Comparison of ENCODE assay signal across 14 cellular contexts in genomic region chr7:28061824-28062196, GRCh38.
DNase-seq lines count a peak whose midpoint lies in the region; ATAC-seq, FAIRE-seq and TF ChIP-seq lines count a peak whose summit lies in the region.
"Had no signal": no experiment of that assay in that cellular context is flagged by ENCODE, and none has a peak within 500 bp of the region (broad histone marks: within the 10 kb centered on the region; RNA-seq: fewer than 3 reads in every experiment).

No MANE protein-coding gene starts in this region.

- H3K27ac ChIP-seq in astrocyte (ENCODE audit: low read depth, low read length): no peak overlapping the region
- H3K27ac ChIP-seq in trophoblast cell (ENCODE audit: low read depth, low read length): no peak overlapping the region
- H3K27ac ChIP-seq in dorsolateral prefrontal cortex: no peak overlapping the region
- H3K27ac ChIP-seq in heart left ventricle: no peak overlapping the region
- H3K27ac ChIP-seq: coronary artery, heart right ventricle had no signal

- H2BK120ac ChIP-seq in trophoblast cell (ENCODE audit: insufficient read depth, low read length, poor library complexity): no peak overlapping the region

- H3K23ac ChIP-seq in trophoblast cell (ENCODE audit: low read length): no peak overlapping the region

- H3K27me3 Mint-ChIP-seq in astrocyte (ENCODE audit: low read depth, unreplicated experiment): no peaks in the 10 kb centered on the region
- H3K27me3 Mint-ChIP-seq: stimulated activated naive CD8-positive, alpha-beta T cell treated with anti-CD3 and anti-CD28 coated beads, Interleukin-15, Interleukin-2, amounts not matched to agents 100 ng/mL and 50 ng/mL, for 24 hours; T-helper 17 cell had no signal

- H3K36me3 Mint-ChIP-seq in astrocyte (ENCODE audit: low read depth, unreplicated experiment): no peaks in the 10 kb centered on the region

- DNase-seq in astrocyte (ENCODE audit: low read depth) (no peak), trophoblast cell (no peak), dorsolateral prefrontal cortex (no peak), heart left ventricle (no peak), GM20000 (ENCODE audit: low spot score) (no peak)
- DNase-seq in NK-92 treated with Interleukin-12 subunit alpha and Interleukin-12 subunit beta, amount 100 ng/mL, for 24 hours (lab: John Stamatoyannopoulos, UW): no peak

- H3K4me1 ChIP-seq in astrocyte (ENCODE audit: insufficient read depth, low read length) (peaks cover 8% of the 10 kb centered on the region), trophoblast cell (ENCODE audit: control insufficient read depth in 1 of 2, insufficient read depth in 2 of 2, low read length in 2 of 2) (peaks cover 2 to 7% of the 10 kb centered on the region in 2 experiments), heart left ventricle (peaks cover 0 to 34% (median 10%) of the 10 kb centered on the region in 12 donors)

- no peaks in the 10 kb centered on the region for H3K9me3 ChIP-seq in astrocyte (ENCODE audit: insufficient read depth, low read depth, low read length)
- H3K9me3 ChIP-seq in trophoblast cell (ENCODE audit: insufficient read depth, low read depth, low read length): no peaks in the 10 kb centered on the region
- no peaks in the 10 kb centered on the region for H3K9me3 ChIP-seq in heart left ventricle
- H3K9me3 ChIP-seq: transverse colon had no signal

- H4K12ac ChIP-seq in trophoblast cell (ENCODE audit: low read depth, low read length): no peak overlapping the region

- H3K18ac ChIP-seq in trophoblast cell (ENCODE audit: low read length): no peak overlapping the region

- H3K36me3 ChIP-seq in astrocyte (ENCODE audit: insufficient read depth, low read length) (no peaks in the 10 kb centered on the region), trophoblast cell (ENCODE audit: control insufficient read depth in 1 of 2, insufficient read depth in 2 of 2, low read length in 2 of 2) (no peaks in the 10 kb centered on the region), heart left ventricle (no peaks in the 10 kb centered on the region)
- H3K36me3 ChIP-seq: heart right ventricle, transverse colon had no signal

- WGBS in trophoblast cell (ENCODE audit: extremely low coverage, insufficient coverage, insufficient read length): no CpG with 5 or more reads among the region's 4 CpGs
- WGBS in heart left ventricle, 4 donors: 91 to 96% (median 94%) methylated on average over 4 of the region's 4 CpGs

- no peak overlapping the region for H2BK12ac ChIP-seq in trophoblast cell (ENCODE audit: low read length)

- H3K79me1 ChIP-seq in trophoblast cell (ENCODE audit: low read length): peaks cover 3% of the 10 kb centered on the region

- H4K8ac ChIP-seq in trophoblast cell (ENCODE audit: low read depth, low read length): peak overlapping the region; percentile 18

- H2AFZ ChIP-seq in astrocyte (ENCODE audit: low read depth, low read length): no peak overlapping the region
- H2AFZ ChIP-seq in trophoblast cell (ENCODE audit: insufficient read depth, low read length, poor library complexity): no peak overlapping the region

- FAIRE-seq in astrocyte (lab: Jason Lieb, UNC): no peak
- FAIRE-seq: small intestine had no signal

- H3K9ac ChIP-seq in astrocyte (ENCODE audit: low read length): no peak overlapping the region
- H3K9ac ChIP-seq in trophoblast cell (ENCODE audit: low read length): no peak overlapping the region

- peak overlapping the region; percentile 64 for H4K91ac ChIP-seq in trophoblast cell (ENCODE audit: low read depth, low read length)

- ATAC-seq in GM19438 (IDR thresholded peaks at IDR 0.05; ENCODE audit: low read depth, unreplicated experiment) (peak; percentile 18), HG03565 (IDR thresholded peaks at IDR 0.05; ENCODE audit: unreplicated experiment) (peak; percentile 9), heart left ventricle (no peak)

- peaks cover 24% of the 10 kb centered on the region for H4K20me1 ChIP-seq in astrocyte (ENCODE audit: insufficient read depth, low read length)

- H3K14ac ChIP-seq in trophoblast cell (ENCODE audit: low read length): no peak overlapping the region

- H3K27me3 ChIP-seq in astrocyte (ENCODE audit: insufficient read depth, low read length): no peaks in the 10 kb centered on the region
- H3K27me3 ChIP-seq in trophoblast cell (ENCODE audit: insufficient read depth, low read length): no peaks in the 10 kb centered on the region
- no peaks in the 10 kb centered on the region for H3K27me3 ChIP-seq in dorsolateral prefrontal cortex
- H3K27me3 ChIP-seq in heart left ventricle: no peaks in the 10 kb centered on the region
- H3K27me3 ChIP-seq: heart right ventricle, transverse colon had no signal

- no peak overlapping the region for H2AK5ac ChIP-seq in trophoblast cell (ENCODE audit: low read length)

- TF ChIP-seq CTCF in astrocyte (IDR thresholded peaks at IDR 0.05; ENCODE audit: insufficient read depth, low read depth, low read length) (no peak), dorsolateral prefrontal cortex (IDR thresholded peaks at IDR 0.05 in 54 of 56, conservative IDR thresholded peaks at IDR 0.05 in 2 of 56; ENCODE audit: low read depth in 1 of 56, partially characterized antibody in 56 of 56) (no peak), heart left ventricle (IDR thresholded peaks at IDR 0.05) (no peak), GM20000 (IDR thresholded peaks at IDR 0.05; ENCODE audit: extremely low read depth, missing control alignments) (no peak)

- H3K4me3 Mint-ChIP-seq in astrocyte (ENCODE audit: unreplicated experiment): no peak overlapping the region
- H3K4me3 Mint-ChIP-seq: stimulated activated naive CD8-positive, alpha-beta T cell treated with anti-CD3 and anti-CD28 coated beads, Interleukin-15, Interleukin-2, amounts not matched to agents 100 ng/mL and 50 ng/mL, for 24 hours; T-helper 17 cell had no signal

- H3K4me3 ChIP-seq in astrocyte (ENCODE audit: insufficient read depth, low read depth, low read length) (no peak overlapping the region), trophoblast cell (ENCODE audit: low read depth, low read length) (no peak overlapping the region), dorsolateral prefrontal cortex (no peak overlapping the region), heart left ventricle (no peak overlapping the region)
- H3K4me3 ChIP-seq: coronary artery, heart right ventricle, transverse colon had no signal

- peak overlapping the region; percentile 79 for H3K27ac Mint-ChIP-seq in astrocyte (ENCODE audit: unreplicated experiment)
- H3K27ac Mint-ChIP-seq: stimulated activated naive CD8-positive, alpha-beta T cell treated with anti-CD3 and anti-CD28 coated beads, Interleukin-15, Interleukin-2, amounts not matched to agents 100 ng/mL and 50 ng/mL, for 24 hours; T-helper 17 cell had no signal

- no peak for TF ChIP-seq POLR2A in heart left ventricle (IDR thresholded peaks at IDR 0.05)

- H3K4me2 ChIP-seq in astrocyte (ENCODE audit: low read length) (peak overlapping the region; percentile 62), trophoblast cell (ENCODE audit: low read length) (no peak overlapping the region)

- no peak overlapping the region for H3K4ac ChIP-seq in trophoblast cell (ENCODE audit: low read depth, low read length)

- peaks cover 27% of the 10 kb centered on the region for H3K4me1 Mint-ChIP-seq in astrocyte (ENCODE audit: low read depth, unreplicated experiment)

- H3K9me3 Mint-ChIP-seq in astrocyte (ENCODE audit: unreplicated experiment): no peaks in the 10 kb centered on the region
- H3K9me3 Mint-ChIP-seq: stimulated activated naive CD8-positive, alpha-beta T cell treated with anti-CD3 and anti-CD28 coated beads, Interleukin-15, Interleukin-2, amounts not matched to agents 100 ng/mL and 50 ng/mL, for 24 hours had no signal

- H2BK5ac ChIP-seq in trophoblast cell (ENCODE audit: low read depth, low read length, poor library complexity): no peak overlapping the region

- intact Hi-C loops in dorsolateral prefrontal cortex (cut with DNase I): loop anchor here in 1 of 2 donors (5.0 kb wide), 1 partner anchor 35 kb away; no protein-coding TSS in a partner anchor
- intact Hi-C loops in heart left ventricle (cut with DNase I): loop anchor here in 3 of 10 donors (5.0 kb wide), 1 partner anchor 35 kb away; no protein-coding TSS in a partner anchor

- no peaks in the 10 kb centered on the region for H3K79me2 ChIP-seq in astrocyte (ENCODE audit: insufficient read depth, low read length)
- no peaks in the 10 kb centered on the region for H3K79me2 ChIP-seq in trophoblast cell (ENCODE audit: control insufficient read depth, insufficient read depth, low read length, poor library complexity)

Comparison
In these comparisons a context has a peak if more than half of its experiments do, and no peak if none do; other contexts are left out.
1. ATAC-seq: peak in GM19438 (single experiment) and HG03565 (single experiment); none in heart left ventricle (0 of 4).